In genomic region chr1:15685820-15686219, GRCh38 we compare ENCODE assay signal across 1 cellular context.
A peak's percentile ranks its signal among the peaks of the same experiment; 100 is the strongest.
TF ChIP-seq lines count a peak whose summit lies in the region.

No MANE protein-coding gene starts in this region.

TF ChIP-seq in K562, 482 proteins besides CTCF, POLR2A, EP300 and RAD21:
- TF ChIP-seq, protein P1, sequence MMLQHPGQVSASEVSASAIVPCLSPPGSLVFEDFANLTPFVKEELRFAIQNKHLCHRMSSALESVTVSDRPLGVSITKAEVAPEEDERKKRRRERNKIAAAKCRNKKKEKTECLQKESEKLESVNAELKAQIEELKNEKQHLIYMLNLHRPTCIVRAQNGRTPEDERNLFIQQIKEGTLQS (IDR thresholded peaks at IDR 0.05), result no peak
- TF ChIP-seq, protein P1 (CRISPR knock-in tag; conservative IDR thresholded peaks at IDR 0.05), result peak; percentile 42; the same call in 1 of the 2 replicates
- TF ChIP-seq, protein P2, sequence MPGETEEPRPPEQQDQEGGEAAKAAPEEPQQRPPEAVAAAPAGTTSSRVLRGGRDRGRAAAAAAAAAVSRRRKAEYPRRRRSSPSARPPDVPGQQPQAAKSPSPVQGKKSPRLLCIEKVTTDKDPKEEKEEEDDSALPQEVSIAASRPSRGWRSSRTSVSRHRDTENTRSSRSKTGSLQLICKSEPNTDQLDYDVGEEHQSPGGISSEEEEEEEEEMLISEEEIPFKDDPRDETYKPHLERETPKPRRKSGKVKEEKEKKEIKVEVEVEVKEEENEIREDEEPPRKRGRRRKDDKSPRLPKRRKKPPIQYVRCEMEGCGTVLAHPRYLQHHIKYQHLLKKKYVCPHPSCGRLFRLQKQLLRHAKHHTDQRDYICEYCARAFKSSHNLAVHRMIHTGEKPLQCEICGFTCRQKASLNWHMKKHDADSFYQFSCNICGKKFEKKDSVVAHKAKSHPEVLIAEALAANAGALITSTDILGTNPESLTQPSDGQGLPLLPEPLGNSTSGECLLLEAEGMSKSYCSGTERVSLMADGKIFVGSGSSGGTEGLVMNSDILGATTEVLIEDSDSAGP (CRISPR knock-in tag; IDR thresholded peaks at IDR 0.05), result no peak
